Comparison of ENCODE assay signal across 17 cellular contexts in the genomic region with DNA sequence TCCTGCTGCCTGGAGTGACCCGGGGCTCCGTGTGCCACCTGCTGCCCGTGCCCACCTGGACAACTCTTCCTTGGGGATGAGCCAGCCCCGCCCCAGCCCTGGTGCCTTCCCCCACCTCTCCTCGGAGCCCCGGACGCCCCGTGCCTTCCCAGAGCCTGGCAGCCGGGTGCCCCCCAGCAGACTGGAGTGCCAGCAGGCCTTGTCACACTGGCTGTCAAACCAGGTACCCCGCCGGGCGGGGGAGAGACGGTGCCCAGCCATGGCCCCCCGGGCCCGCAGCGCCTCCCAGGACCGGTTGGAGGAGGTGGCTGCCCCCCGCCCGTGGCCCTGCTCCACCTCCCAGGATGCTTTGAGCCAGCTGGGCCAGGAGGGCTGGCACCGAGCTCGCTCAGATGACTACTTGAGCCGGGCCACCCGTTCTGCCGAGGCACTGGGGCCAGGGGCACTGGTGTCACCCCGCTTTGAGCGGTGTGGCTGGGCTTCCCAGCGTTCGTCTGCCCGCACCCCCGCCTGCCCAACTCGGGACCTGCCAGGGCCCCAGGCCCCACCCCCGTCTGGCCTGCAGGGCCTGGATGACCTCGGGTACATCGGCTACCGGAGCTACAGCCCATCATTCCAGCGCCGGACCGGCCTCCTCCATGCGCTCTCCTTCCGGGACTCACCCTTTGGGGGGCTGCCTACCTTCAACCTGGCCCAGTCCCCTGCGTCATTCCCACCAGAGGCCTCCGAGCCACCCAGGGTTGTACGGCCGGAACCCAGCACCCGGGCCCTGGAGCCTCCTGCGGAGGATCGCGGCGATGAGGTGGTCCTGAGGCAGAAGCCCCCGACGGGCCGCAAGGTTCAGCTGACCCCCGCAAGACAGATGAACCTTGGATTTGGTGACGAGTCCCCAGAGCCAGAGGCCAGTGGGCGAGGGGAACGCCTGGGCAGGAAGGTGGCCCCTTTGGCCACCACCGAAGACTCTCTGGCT. TPM values are rescaled to one million over a fixed set of nuclear protein-coding genes. Genes with fewer than 3 reads are reported as not detected.
DNase-seq lines count a peak whose midpoint lies in the region; ATAC-seq and TF ChIP-seq lines count a peak whose summit lies in the region.
"Had no signal": no experiment of that assay in that cellular context is flagged by ENCODE, and none has a peak within 500 bp of the region (broad histone marks: within the 10 kb centered on the region; RNA-seq: fewer than 3 reads in every experiment).

No MANE protein-coding gene starts in this region.

- H3K27ac ChIP-seq in gastrocnemius medialis: peak overlapping the region; percentile 85 to 91 (median 87)
- H3K27ac ChIP-seq: parathyroid adenoma had no signal

- CTCF ChIA-PET in activated CD4-positive, alpha-beta memory T cell treated with anti-CD3 and anti-CD28 coated beads, Interleukin-2, amount 10 ng/mL, durations not matched to agents 7 days and 5 days (lab: Charles Lee): no interaction called here

- no peaks in the 10 kb centered on the region for H3K27me3 Mint-ChIP-seq in activated CD4-positive, alpha-beta memory T cell treated with anti-CD3 and anti-CD28 coated beads, Interleukin-2, amount 10 ng/mL, durations not matched to agents 7 days and 5 days
- H3K27me3 Mint-ChIP-seq: activated CD4-positive, alpha-beta T cell treated with anti-CD3 and anti-CD28 coated beads, Interleukin-2, amount 10 ng/mL, durations not matched to agents 24 days and 14 days had no signal

- H3K4me1 Mint-ChIP-seq in activated CD4-positive, alpha-beta memory T cell treated with anti-CD3 and anti-CD28 coated beads, Interleukin-2, amount 10 ng/mL, durations not matched to agents 7 days and 5 days: no peaks in the 10 kb centered on the region
- H3K4me1 Mint-ChIP-seq: activated CD4-positive, alpha-beta T cell treated with anti-CD3 and anti-CD28 coated beads, Interleukin-2, amount 10 ng/mL, durations not matched to agents 24 days and 14 days had no signal

- H3K4me3 ChIP-seq in fibroblast of the aortic adventitia (ENCODE audit: low read depth, low read length): peak overlapping the region; percentile 76
- peak overlapping the region in 2 of 4 donors; percentile 52 to 59 for H3K4me3 ChIP-seq in gastrocnemius medialis
- H3K4me3 ChIP-seq: A549 had no signal

- in situ Hi-C loops in gastrocnemius medialis (cut with MboI; ENCODE audit: low sequenced_read_pairs in 4 of 4): no loop called here

- peaks cover 37 to 41% of the 10 kb centered on the region in 2 donors for H3K4me1 ChIP-seq in gastrocnemius medialis

- no peaks in the 10 kb centered on the region for H3K9me3 ChIP-seq in gastrocnemius medialis
- H3K9me3 ChIP-seq: A549 had no signal

- no peak for TF ChIP-seq POLR2A in gastrocnemius medialis (IDR thresholded peaks at IDR 0.05)

- no peak overlapping the region for H3K4me3 Mint-ChIP-seq in activated CD4-positive, alpha-beta memory T cell treated with anti-CD3 and anti-CD28 coated beads, Interleukin-2, amount 10 ng/mL, durations not matched to agents 7 days and 5 days
- H3K4me3 Mint-ChIP-seq: activated CD4-positive, alpha-beta T cell treated with anti-CD3 and anti-CD28 coated beads, Interleukin-2, amount 10 ng/mL, durations not matched to agents 24 days and 14 days; activated T-helper 1 cell treated with anti-CD3 and anti-CD28 coated beads, Interleukin-12 subunit alpha, Interleukin-12 subunit beta, Interleukin-2, Interleukin-4 antibody, amounts not matched to agents 30 ng/mL and 10 ng/mL and 1 ng/mL, durations not matched to agents 14 hours and 24 hours and 36 hours had no signal

- intact Hi-C loops in left ventricle myocardium superior (cut with micrococcal nuclease) (no loop called here), Right ventricle myocardium superior (cut with DNase I) (loop anchor here (5.0 kb wide), 1 partner anchor 39 kb away; the partner anchor contains the start of gene ARHGAP23), gastrocnemius medialis (cut with DNase I; ENCODE audit: low total_unique reads) (loop anchor here (2.0 kb wide), 1 partner anchor 18 kb away; no protein-coding TSS in a partner anchor)

- H3K27me3 ChIP-seq in gastrocnemius medialis: no peaks in the 10 kb centered on the region

- H3K27ac Mint-ChIP-seq in activated CD4-positive, alpha-beta memory T cell treated with anti-CD3 and anti-CD28 coated beads, Interleukin-2, amount 10 ng/mL, durations not matched to agents 7 days and 5 days: no peak overlapping the region
- H3K27ac Mint-ChIP-seq: activated CD4-positive, alpha-beta T cell treated with anti-CD3 and anti-CD28 coated beads, Interleukin-2, amount 10 ng/mL, durations not matched to agents 24 days and 14 days; activated T-helper 1 cell treated with anti-CD3 and anti-CD28 coated beads, Interleukin-12 subunit alpha, Interleukin-12 subunit beta, Interleukin-2, Interleukin-4 antibody, amounts not matched to agents 30 ng/mL and 10 ng/mL and 1 ng/mL, durations not matched to agents 14 hours and 24 hours and 36 hours had no signal

- TF ChIP-seq CTCF in fibroblast of the aortic adventitia (IDR thresholded peaks at IDR 0.05; ENCODE audit: insufficient read depth, low read length) (no peak), gastrocnemius medialis (IDR thresholded peaks at IDR 0.05 in 4 of 5, conservative IDR thresholded peaks at IDR 0.05 in 1 of 5) (no peak)

- H3K9me3 Mint-ChIP-seq in activated CD4-positive, alpha-beta memory T cell treated with anti-CD3 and anti-CD28 coated beads, Interleukin-2, amount 10 ng/mL, durations not matched to agents 7 days and 5 days: no peaks in the 10 kb centered on the region
- H3K9me3 Mint-ChIP-seq: activated CD4-positive, alpha-beta T cell treated with anti-CD3 and anti-CD28 coated beads, Interleukin-2, amount 10 ng/mL, durations not matched to agents 24 days and 14 days; activated T-helper 1 cell treated with anti-CD3 and anti-CD28 coated beads, Interleukin-12 subunit alpha, Interleukin-12 subunit beta, Interleukin-2, Interleukin-4 antibody, amounts not matched to agents 30 ng/mL and 10 ng/mL and 1 ng/mL, durations not matched to agents 14 hours and 24 hours and 36 hours had no signal

- peak; percentile 57 for DNase-seq in left ventricle myocardium superior
- no peak for DNase-seq in Right ventricle myocardium superior
- no peak for DNase-seq in fibroblast of the aortic adventitia (ENCODE audit: low read depth)
- no peak for DNase-seq in gastrocnemius medialis
- no peak for DNase-seq in activated CD4-positive, alpha-beta memory T cell treated with anti-CD3 and anti-CD28 coated beads, Interleukin-2, amount 10 ng/mL, durations not matched to agents 7 days and 5 days
- no peak for DNase-seq in cortex of kidney (lab: John Stamatoyannopoulos, UW)
- no peak for DNase-seq in superior temporal gyrus (ENCODE audit: extremely low spot score)
- DNase-seq in ecto neural progenitor cell (ENCODE audit: low spot score): no peak
- DNase-seq: activated CD4-positive, alpha-beta T cell treated with anti-CD3 and anti-CD28 coated beads, Interleukin-2, amount 10 ng/mL, durations not matched to agents 24 days and 14 days; NCI-H1092 treated with DMSO at 0.1 percent for 48 hours; NCI-H510A treated with DMSO at 0.1 percent for 48 hours; stimulated activated CD4-positive, alpha-beta T cell treated with anti-CD3 and anti-CD28 coated beads, Interleukin-4, amount 100 ng/mL, for 1 hour; stimulated activated naive CD4-positive, alpha-beta T cell; T-helper 1 cell had no signal

- ATAC-seq in left ventricle myocardium superior (peak; percentile 1), Right ventricle myocardium superior (ENCODE audit: poor library complexity) (no peak), gastrocnemius medialis (no peak)

- H3K36me3 ChIP-seq in gastrocnemius medialis: peaks cover 0 to 30% of the 10 kb centered on the region in 2 donors

- POLR2A ChIA-PET in activated CD4-positive, alpha-beta memory T cell treated with anti-CD3 and anti-CD28 coated beads, Interleukin-2, amount 10 ng/mL, durations not matched to agents 7 days and 5 days (lab: Charles Lee): no interaction called here

- no peaks in the 10 kb centered on the region for H3K36me3 Mint-ChIP-seq in activated CD4-positive, alpha-beta memory T cell treated with anti-CD3 and anti-CD28 coated beads, Interleukin-2, amount 10 ng/mL, durations not matched to agents 7 days and 5 days (ENCODE audit: low read depth)

RNA-seq across cellular contexts. Expression of gene ARHGAP23, which starts 38.4 kb away (rescaled TPM):
- total RNA-seq in left ventricle myocardium superior: 70.3 TPM
- 58.3 TPM for total RNA-seq in Right ventricle myocardium superior
- 36.6 and 38.3 TPM in 2 replicates for total RNA-seq in fibroblast of the aortic adventitia (ENCODE audit: low replicate concordance)
- 10 to 100 TPM in 3 of 4 donors, 1 to 10 TPM in 1; 8.0 to 22.7 (median 12.1) TPM for total RNA-seq in gastrocnemius medialis
- under 1 TPM; 0.73 to 0.81 TPM for total RNA-seq in activated CD4-positive, alpha-beta memory T cell treated with anti-CD3 and anti-CD28 coated beads, Interleukin-2, amount 10 ng/mL, durations not matched to agents 7 days and 5 days

Comparison
In these comparisons a context has a peak if more than half of its experiments do, and no peak if none do; other contexts are left out.
1. RNA of gene ARHGAP23, which starts 38.4 kb away (total RNA-seq): 70.3 TPM in left ventricle myocardium superior (single experiment), 58.3 TPM in Right ventricle myocardium superior (single experiment), 36.6 to 38.3 TPM in fibroblast of the aortic adventitia and 8.0 to 22.7 TPM in gastrocnemius medialis; 0.73 to 0.81 TPM in activated CD4-positive, alpha-beta memory T cell treated with anti-CD3 and anti-CD28 coated beads, Interleukin-2, amount 10 ng/mL, durations not matched to agents 7 days and 5 days; every median in the first group is over 4 times any median in the second.